1 cellular context compared by ENCODE assay signal in the genomic region with DNA sequence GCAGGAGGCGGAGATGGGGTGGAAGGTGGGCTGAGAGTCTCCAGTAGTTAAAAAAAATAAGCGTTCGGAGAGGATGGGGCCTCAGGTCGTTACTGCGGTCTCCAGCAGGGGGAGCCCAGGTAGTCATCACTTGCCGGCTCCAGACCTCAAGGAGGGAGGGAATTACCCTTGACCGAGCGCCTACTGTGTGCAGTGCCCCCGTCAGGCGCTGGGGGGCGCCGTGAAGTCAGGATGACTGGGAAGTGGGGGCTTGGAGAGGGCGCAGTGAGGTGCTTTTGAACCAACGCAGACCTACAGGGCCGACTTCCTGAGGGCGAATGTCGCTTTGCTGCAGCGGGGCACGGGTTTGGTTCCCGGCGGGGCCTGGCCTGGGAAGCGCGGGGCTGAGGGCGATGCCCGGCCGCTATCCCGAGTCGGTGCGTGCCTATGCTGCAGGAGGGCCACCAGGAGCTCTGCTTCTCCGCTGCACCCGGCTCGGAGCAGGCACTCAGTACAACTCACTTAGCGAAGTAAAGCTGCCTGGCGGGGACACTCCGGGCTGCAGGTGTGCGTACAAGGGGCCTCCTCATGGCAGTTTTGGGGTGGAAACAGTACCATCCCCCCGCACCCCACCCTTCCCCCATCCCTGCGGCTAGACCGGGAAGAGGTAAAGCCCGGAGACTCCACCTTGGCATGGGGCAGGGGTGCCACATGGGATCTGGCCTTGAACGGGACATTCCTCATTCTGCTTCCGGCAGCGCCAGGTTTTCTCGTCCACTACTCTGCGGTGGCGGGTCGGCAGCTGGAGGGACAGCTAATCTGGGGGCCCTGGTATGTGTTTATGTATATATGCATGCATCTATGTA.
TF ChIP-seq lines count a peak whose summit lies in the region.

No MANE protein-coding gene starts in this region.

TF ChIP-seq in HepG2, 621 proteins besides CTCF, POLR2A, EP300 and RAD21 (continued from another document and continues in another):
- TF ChIP-seq ZNF367 (CRISPR knock-in tag; IDR thresholded peaks at IDR 0.05; ENCODE audit: borderline replicate concordance), result no peak
- TF ChIP-seq SP5 (CRISPR knock-in tag; IDR thresholded peaks at IDR 0.05; ENCODE audit: borderline replicate concordance, low read depth), result no peak
- no peak for TF ChIP-seq LCORL (IDR thresholded peaks at IDR 0.05)
- TF ChIP-seq LCORL (CRISPR knock-in tag; IDR thresholded peaks at IDR 0.05), result no peak
- no peak for TF ChIP-seq MBNL3 (CRISPR knock-in tag; conservative IDR thresholded peaks at IDR 0.05)
- TF ChIP-seq PBX3 (CRISPR knock-in tag; IDR thresholded peaks at IDR 0.05; ENCODE audit: borderline replicate concordance), result no peak
- TF ChIP-seq CBFB (CRISPR knock-in tag; IDR thresholded peaks at IDR 0.05), result no peak
- no peak for TF ChIP-seq KDM5A (IDR thresholded peaks at IDR 0.05; ENCODE audit: borderline replicate concordance, low read length)
- TF ChIP-seq, protein P1, sequence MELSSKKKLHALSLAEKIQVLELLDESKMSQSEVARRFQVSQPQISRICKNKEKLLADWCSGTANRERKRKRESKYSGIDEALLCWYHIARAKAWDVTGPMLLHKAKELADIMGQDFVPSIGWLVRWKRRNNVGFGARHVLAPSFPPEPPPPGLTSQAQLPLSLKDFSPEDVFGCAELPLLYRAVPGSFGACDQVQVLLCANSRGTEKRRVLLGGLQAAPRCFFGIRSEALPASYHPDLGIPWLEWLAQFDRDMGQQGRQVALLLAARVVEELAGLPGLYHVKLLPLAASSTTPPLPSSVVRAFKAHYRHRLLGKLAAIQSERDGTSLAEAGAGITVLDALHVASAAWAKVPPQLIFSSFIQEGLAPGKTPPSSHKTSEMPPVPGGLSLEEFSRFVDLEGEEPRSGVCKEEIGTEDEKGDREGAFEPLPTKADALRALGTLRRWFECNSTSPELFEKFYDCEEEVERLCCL (CRISPR knock-in tag; IDR thresholded peaks at IDR 0.05; ENCODE audit: borderline replicate concordance), result no peak
- TF ChIP-seq, protein P2, sequence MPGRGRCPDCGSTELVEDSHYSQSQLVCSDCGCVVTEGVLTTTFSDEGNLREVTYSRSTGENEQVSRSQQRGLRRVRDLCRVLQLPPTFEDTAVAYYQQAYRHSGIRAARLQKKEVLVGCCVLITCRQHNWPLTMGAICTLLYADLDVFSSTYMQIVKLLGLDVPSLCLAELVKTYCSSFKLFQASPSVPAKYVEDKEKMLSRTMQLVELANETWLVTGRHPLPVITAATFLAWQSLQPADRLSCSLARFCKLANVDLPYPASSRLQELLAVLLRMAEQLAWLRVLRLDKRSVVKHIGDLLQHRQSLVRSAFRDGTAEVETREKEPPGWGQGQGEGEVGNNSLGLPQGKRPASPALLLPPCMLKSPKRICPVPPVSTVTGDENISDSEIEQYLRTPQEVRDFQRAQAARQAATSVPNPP (CRISPR knock-in tag; IDR thresholded peaks at IDR 0.05), result no peak
- TF ChIP-seq, protein P3, sequence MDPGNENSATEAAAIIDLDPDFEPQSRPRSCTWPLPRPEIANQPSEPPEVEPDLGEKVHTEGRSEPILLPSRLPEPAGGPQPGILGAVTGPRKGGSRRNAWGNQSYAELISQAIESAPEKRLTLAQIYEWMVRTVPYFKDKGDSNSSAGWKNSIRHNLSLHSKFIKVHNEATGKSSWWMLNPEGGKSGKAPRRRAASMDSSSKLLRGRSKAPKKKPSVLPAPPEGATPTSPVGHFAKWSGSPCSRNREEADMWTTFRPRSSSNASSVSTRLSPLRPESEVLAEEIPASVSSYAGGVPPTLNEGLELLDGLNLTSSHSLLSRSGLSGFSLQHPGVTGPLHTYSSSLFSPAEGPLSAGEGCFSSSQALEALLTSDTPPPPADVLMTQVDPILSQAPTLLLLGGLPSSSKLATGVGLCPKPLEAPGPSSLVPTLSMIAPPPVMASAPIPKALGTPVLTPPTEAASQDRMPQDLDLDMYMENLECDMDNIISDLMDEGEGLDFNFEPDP (CRISPR knock-in tag; conservative IDR thresholded peaks at IDR 0.05), result no peak
- no peak for TF ChIP-seq ELF3 (CRISPR knock-in tag; IDR thresholded peaks at IDR 0.05)
- no peak for TF ChIP-seq TBX3 (IDR thresholded peaks at IDR 0.05; ENCODE audit: borderline replicate concordance)
- no peak for TF ChIP-seq HOMEZ (CRISPR knock-in tag; IDR thresholded peaks at IDR 0.05; ENCODE audit: low read depth)
- TF ChIP-seq ZNF263 (CRISPR knock-in tag; IDR thresholded peaks at IDR 0.05), result no peak
- TF ChIP-seq ZNF407 (CRISPR knock-in tag; IDR thresholded peaks at IDR 0.05; ENCODE audit: not compliant biosample characterization), result no peak
- TF ChIP-seq NR2C2 (CRISPR knock-in tag; IDR thresholded peaks at IDR 0.05; ENCODE audit: borderline replicate concordance), result no peak
- TF ChIP-seq SMC3 (IDR thresholded peaks at IDR 0.05; ENCODE audit: low read length), result peak; percentile 50
- TF ChIP-seq, protein P4, sequence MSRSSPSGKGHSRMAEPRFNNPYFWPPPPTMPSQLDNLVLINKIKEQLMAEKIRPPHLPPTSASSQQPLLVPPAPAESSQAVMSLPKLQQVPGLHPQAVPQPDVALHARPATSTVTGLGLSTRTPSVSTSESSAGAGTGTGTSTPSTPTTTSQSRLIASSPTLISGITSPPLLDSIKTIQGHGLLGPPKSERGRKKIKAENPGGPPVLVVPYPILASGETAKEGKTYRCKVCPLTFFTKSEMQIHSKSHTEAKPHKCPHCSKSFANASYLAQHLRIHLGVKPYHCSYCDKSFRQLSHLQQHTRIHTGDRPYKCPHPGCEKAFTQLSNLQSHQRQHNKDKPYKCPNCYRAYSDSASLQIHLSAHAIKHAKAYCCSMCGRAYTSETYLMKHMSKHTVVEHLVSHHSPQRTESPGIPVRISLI (CRISPR knock-in tag; IDR thresholded peaks at IDR 0.05; ENCODE audit: borderline replicate concordance), result peak; percentile 76; the same call in 1 of the 2 replicates
- TF ChIP-seq, protein P5, sequence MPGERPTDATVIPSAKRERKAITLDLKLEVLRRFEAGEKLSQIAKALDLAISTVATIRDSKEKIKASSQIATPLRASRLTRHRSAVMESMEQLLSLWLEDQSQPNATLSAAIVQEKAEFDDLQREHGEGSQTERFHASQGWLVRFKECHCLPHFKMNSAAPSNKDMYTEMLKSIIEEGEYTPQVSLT (CRISPR knock-in tag; IDR thresholded peaks at IDR 0.05; ENCODE audit: borderline replicate concordance, low read depth), result no peak
- TF ChIP-seq, protein P6, sequence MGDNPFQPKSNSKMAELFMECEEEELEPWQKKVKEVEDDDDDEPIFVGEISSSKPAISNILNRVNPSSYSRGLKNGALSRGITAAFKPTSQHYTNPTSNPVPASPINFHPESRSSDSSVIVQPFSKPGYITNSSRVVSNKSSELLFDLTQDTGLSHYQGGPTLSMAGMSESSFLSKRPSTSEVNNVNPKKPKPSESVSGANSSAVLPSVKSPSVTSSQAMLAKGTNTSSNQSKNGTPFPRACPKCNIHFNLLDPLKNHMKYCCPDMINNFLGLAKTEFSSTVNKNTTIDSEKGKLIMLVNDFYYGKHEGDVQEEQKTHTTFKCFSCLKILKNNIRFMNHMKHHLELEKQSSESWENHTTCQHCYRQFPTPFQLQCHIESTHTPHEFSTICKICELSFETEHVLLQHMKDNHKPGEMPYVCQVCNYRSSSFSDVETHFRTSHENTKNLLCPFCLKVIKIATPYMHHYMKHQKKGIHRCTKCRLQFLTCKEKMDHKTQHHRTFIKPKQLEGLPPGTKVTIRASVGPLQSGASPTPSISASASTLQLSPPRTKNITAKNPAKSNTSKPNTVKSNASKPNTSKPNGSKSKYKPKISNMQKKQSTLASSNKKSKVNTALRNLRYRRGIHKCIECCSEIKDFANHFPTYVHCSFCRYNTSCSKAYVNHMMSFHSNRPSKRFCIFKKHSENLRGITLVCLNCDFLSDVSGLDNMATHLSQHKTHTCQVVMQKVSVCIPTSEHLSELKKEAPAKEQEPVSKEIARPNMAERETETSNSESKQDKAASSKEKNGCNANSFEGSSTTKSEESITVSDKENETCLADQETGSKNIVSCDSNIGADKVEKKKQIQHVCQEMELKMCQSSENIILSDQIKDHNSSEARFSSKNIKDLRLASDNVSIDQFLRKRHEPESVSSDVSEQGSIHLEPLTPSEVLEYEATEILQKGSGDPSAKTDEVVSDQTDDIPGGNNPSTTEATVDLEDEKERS (CRISPR knock-in tag; IDR thresholded peaks at IDR 0.05), result no peak
- no peak for TF ChIP-seq ZSCAN25 (CRISPR knock-in tag; IDR thresholded peaks at IDR 0.05)
- peak; percentile 40; the same call in 1 of the 2 replicates for TF ChIP-seq ZKSCAN1 (IDR thresholded peaks at IDR 0.05; ENCODE audit: low read length)
- TF ChIP-seq NFKB2 (CRISPR knock-in tag; IDR thresholded peaks at IDR 0.05; ENCODE audit: borderline replicate concordance), result no peak
- TF ChIP-seq, protein P7, sequence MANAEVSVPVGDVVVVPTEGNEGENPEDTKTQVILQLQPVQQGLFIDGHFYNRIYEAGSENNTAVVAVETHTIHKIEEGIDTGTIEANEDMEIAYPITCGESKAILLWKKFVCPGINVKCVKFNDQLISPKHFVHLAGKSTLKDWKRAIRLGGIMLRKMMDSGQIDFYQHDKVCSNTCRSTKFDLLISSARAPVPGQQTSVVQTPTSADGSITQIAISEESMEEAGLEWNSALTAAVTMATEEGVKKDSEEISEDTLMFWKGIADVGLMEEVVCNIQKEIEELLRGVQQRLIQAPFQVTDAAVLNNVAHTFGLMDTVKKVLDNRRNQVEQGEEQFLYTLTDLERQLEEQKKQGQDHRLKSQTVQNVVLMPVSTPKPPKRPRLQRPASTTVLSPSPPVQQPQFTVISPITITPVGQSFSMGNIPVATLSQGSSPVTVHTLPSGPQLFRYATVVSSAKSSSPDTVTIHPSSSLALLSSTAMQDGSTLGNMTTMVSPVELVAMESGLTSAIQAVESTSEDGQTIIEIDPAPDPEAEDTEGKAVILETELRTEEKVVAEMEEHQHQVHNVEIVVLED (CRISPR knock-in tag; IDR thresholded peaks at IDR 0.05; ENCODE audit: borderline replicate concordance), result no peak
- no peak for TF ChIP-seq HNRNPUL1 (IDR thresholded peaks at IDR 0.05; ENCODE audit: low read depth, low read length)
